ENCODE assay signal across 17 cellular contexts in the genomic region with DNA sequence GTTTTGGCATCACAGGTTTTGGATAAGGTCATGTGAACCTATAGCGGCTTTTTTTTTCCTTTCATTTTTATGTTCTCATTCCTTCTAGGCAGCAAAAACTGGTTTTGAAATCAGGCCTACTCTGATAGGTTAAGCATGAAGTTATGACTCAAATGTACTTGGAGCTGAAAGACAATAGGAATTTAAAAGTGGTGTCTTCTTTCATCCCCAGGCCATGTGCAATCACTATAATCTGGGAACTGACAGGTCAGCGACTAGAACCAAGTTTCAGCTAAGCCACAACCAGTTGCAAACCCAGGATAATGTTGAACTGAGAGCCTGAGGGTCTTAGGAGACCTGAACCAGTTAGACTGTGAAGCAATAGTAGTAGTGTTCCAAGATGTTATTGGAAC.
DNase-seq lines count a peak whose midpoint lies in the region; ATAC-seq and TF ChIP-seq lines count a peak whose summit lies in the region.
"Had no signal": no experiment of that assay in that cellular context is flagged by ENCODE, and none has a peak within 500 bp of the region (broad histone marks: within the 10 kb centered on the region; RNA-seq: fewer than 3 reads in every experiment).

No MANE protein-coding gene starts in this region.

- H3K27me3 Mint-ChIP-seq in effector memory CD8-positive, alpha-beta T cell = no peaks in the 10 kb centered on the region
- no peaks in the 10 kb centered on the region for H3K27me3 Mint-ChIP-seq in stimulated activated memory B cell treated with anti-CD40 and anti-IgM and Interleukin-4, amounts not matched to agents 10 μg/mL and 1 μg/mL and 100 μg/mL, for 72 hours
- H3K27me3 Mint-ChIP-seq: activated naive CD8-positive, alpha-beta T cell treated with anti-CD3 and anti-CD28 coated beads, Interleukin-2, amount 10 ng/mL, durations not matched to agents 7 days and 5 days; stimulated activated naive CD8-positive, alpha-beta T cell treated with anti-CD3 and anti-CD28 coated beads, Interleukin-15, Interleukin-2, amounts not matched to agents 100 ng/mL and 50 ng/mL, for 24 hours had no signal

- no peak for TF ChIP-seq EP300 in sigmoid colon (IDR thresholded peaks at IDR 0.05)

- intact Hi-C loops in PC-3 (cut with micrococcal nuclease) = no loop called here
- intact Hi-C loops in sigmoid colon (cut with DNase I) = loop anchor here (5.0 kb wide), 3 partner anchors 53 to 437 kb away; a partner anchor contains a TSS

- no peaks in the 10 kb centered on the region for H3K9me2 ChIP-seq in PC-3 (replicated peaks; ENCODE audit: low read length)

- H3K27ac ChIP-seq in PC-3 (ENCODE audit: low read length) (no peak overlapping the region), fibroblast of lung (ENCODE audit: insufficient read depth, low read length) (no peak overlapping the region), sigmoid colon (peak overlapping the region; percentile 78 to 87 (median 82))
- H3K27ac ChIP-seq: pancreas, PC-9 had no signal

- BruUV-seq in PC-3 (replicated peaks; lab: Mats Ljungman, UMichigan) = no TSS peak

- CTCF ChIA-PET in PC-3 (lab: Charles Lee) = no interaction called here

- H3F3A ChIP-seq in PC-3 (ENCODE audit: low read length, unreplicated experiment) = no peaks in the 10 kb centered on the region

- H3K27ac Mint-ChIP-seq in effector memory CD8-positive, alpha-beta T cell = no peak overlapping the region
- no peak overlapping the region for H3K27ac Mint-ChIP-seq in stimulated activated memory B cell treated with anti-CD40 and anti-IgM and Interleukin-4, amounts not matched to agents 10 μg/mL and 1 μg/mL and 100 μg/mL, for 72 hours
- H3K27ac Mint-ChIP-seq: activated naive CD8-positive, alpha-beta T cell treated with anti-CD3 and anti-CD28 coated beads, Interleukin-2, amount 10 ng/mL, durations not matched to agents 7 days and 5 days; stimulated activated naive CD8-positive, alpha-beta T cell treated with anti-CD3 and anti-CD28 coated beads, Interleukin-15, Interleukin-2, amounts not matched to agents 100 ng/mL and 50 ng/mL, for 24 hours had no signal

- H2AFZ ChIP-seq in PC-3 (ENCODE audit: low read length) = no peak overlapping the region
- H2AFZ ChIP-seq in fibroblast of lung (ENCODE audit: low read length) = no peak overlapping the region
- H2AFZ ChIP-seq: PC-9 had no signal

- TF ChIP-seq CTCF in PC-3 (conservative IDR thresholded peaks at IDR 0.05; ENCODE audit: low read depth, low read length) = no peak
- TF ChIP-seq CTCF in fibroblast of lung (conservative IDR thresholded peaks at IDR 0.05 in 1 of 2, IDR thresholded peaks at IDR 0.05 in 1 of 2; ENCODE audit: low read depth in 1 of 2, low read length in 2 of 2) = no peak
- no peak for TF ChIP-seq CTCF in sigmoid colon (IDR thresholded peaks at IDR 0.05)

- H3K36me3 Mint-ChIP-seq in effector memory CD8-positive, alpha-beta T cell (ENCODE audit: insufficient read depth) = no peaks in the 10 kb centered on the region
- H3K36me3 Mint-ChIP-seq in stimulated activated memory B cell treated with anti-CD40 and anti-IgM and Interleukin-4, amounts not matched to agents 10 μg/mL and 1 μg/mL and 100 μg/mL, for 72 hours = peaks cover 6% of the 10 kb centered on the region
- H3K36me3 Mint-ChIP-seq: activated naive CD8-positive, alpha-beta T cell treated with anti-CD3 and anti-CD28 coated beads, Interleukin-2, amount 10 ng/mL, durations not matched to agents 7 days and 5 days had no signal

- 0 out of 2 replicates have a peak overlapping the region, but pooled peaks have one; percentile 21 for H3K4me2 ChIP-seq in PC-3 (ENCODE audit: low read length)
- no peak overlapping the region for H3K4me2 ChIP-seq in fibroblast of lung (ENCODE audit: extremely low read depth, insufficient read depth, low read length)
- H3K4me2 ChIP-seq: PC-9 had no signal

- TF ChIP-seq POLR2A in sigmoid colon (IDR thresholded peaks at IDR 0.05) = no peak

- peak; percentile 48 for DNase-seq in GM03348 (ENCODE audit: low spot score)
- peak; percentile 75 for DNase-seq in PC-3
- peak; percentile 80 to 89 for DNase-seq in fibroblast of lung (ENCODE audit: low read depth in 2 of 2)
- no peak for DNase-seq in sigmoid colon
- no peak for DNase-seq in H7
- no peak for DNase-seq in effector memory CD8-positive, alpha-beta T cell
- DNase-seq in OCI-M1 (lab: John Stamatoyannopoulos, UW) = no peak
- DNase-seq: activated naive CD8-positive, alpha-beta T cell treated with anti-CD3 and anti-CD28 coated beads, Interleukin-2, amount 10 ng/mL, durations not matched to agents 7 days and 5 days; dermis blood vessel endothelial cell; hypothalamus; pancreas; stimulated activated CD4-positive, alpha-beta T cell treated with anti-CD3 and anti-CD28 coated beads, Interleukin-4, amount 100 ng/mL, for 24 hours had no signal

- POLR2A ChIA-PET in PC-3 (lab: Charles Lee; ENCODE audit: unreplicated experiment) = no interaction called here

- H3K27me3 ChIP-seq in PC-3 (ENCODE audit: low read length) = no peaks in the 10 kb centered on the region
- H3K27me3 ChIP-seq in fibroblast of lung (ENCODE audit: control insufficient read depth, insufficient read depth, low read length) = no peaks in the 10 kb centered on the region
- no peaks in the 10 kb centered on the region for H3K27me3 ChIP-seq in sigmoid colon
- no peaks in the 10 kb centered on the region for H3K27me3 ChIP-seq in H7 (ENCODE audit: control insufficient read depth, insufficient read depth, low read length)
- H3K27me3 ChIP-seq: pancreas had no signal

- peak; percentile 50; the same call in 1 of the 2 replicates for ATAC-seq in PC-3
- no peak for ATAC-seq in effector memory CD8-positive, alpha-beta T cell (replicated peaks)
- ATAC-seq in stimulated activated memory B cell treated with anti-CD40 and anti-IgM and Interleukin-4, amounts not matched to agents 10 μg/mL and 1 μg/mL and 100 μg/mL, for 72 hours = no peak
- ATAC-seq: pancreas had no signal

- no peak overlapping the region for H3K9ac ChIP-seq in PC-3 (ENCODE audit: low read length)
- H3K9ac ChIP-seq in fibroblast of lung (ENCODE audit: insufficient read depth, low read length) = no peak overlapping the region

- no peak overlapping the region for H3K4me3 Mint-ChIP-seq in effector memory CD8-positive, alpha-beta T cell
- H3K4me3 Mint-ChIP-seq in stimulated activated memory B cell treated with anti-CD40 and anti-IgM and Interleukin-4, amounts not matched to agents 10 μg/mL and 1 μg/mL and 100 μg/mL, for 72 hours = no peak overlapping the region
- H3K4me3 Mint-ChIP-seq: activated naive CD8-positive, alpha-beta T cell treated with anti-CD3 and anti-CD28 coated beads, Interleukin-2, amount 10 ng/mL, durations not matched to agents 7 days and 5 days; stimulated activated naive CD8-positive, alpha-beta T cell treated with anti-CD3 and anti-CD28 coated beads, Interleukin-15, Interleukin-2, amounts not matched to agents 100 ng/mL and 50 ng/mL, for 24 hours had no signal

- 89 to 97% methylated on average over 2 of the region's 2 CpGs for WGBS in sigmoid colon, 2 donors

- H3K4me1 ChIP-seq in PC-3 (ENCODE audit: insufficient read depth, low read length) (peaks cover 14% of the 10 kb centered on the region), fibroblast of lung (ENCODE audit: control insufficient read depth, extremely low read depth, insufficient read depth, low read length) (peaks cover 5% of the 10 kb centered on the region), sigmoid colon (peaks cover 0 to 57% (median 41%) of the 10 kb centered on the region in 4 donors)
- H3K4me1 ChIP-seq: pancreas had no signal

- H3K9me3 ChIP-seq in PC-3 (ENCODE audit: low read length) = no peaks in the 10 kb centered on the region
- H3K9me3 ChIP-seq in fibroblast of lung (ENCODE audit: control insufficient read depth, insufficient read depth, low read depth, low read length) = no peaks in the 10 kb centered on the region
- H3K9me3 ChIP-seq in sigmoid colon = no peaks in the 10 kb centered on the region
- H3K9me3 ChIP-seq: pancreas had no signal

- H4K20me1 ChIP-seq in PC-3 (ENCODE audit: low read length) (no peaks in the 10 kb centered on the region), fibroblast of lung (ENCODE audit: control insufficient read depth, extremely low read depth, insufficient read depth, low read length) (no peaks in the 10 kb centered on the region)

- H3K36me3 ChIP-seq in PC-3 (ENCODE audit: low read depth, low read length) = no peaks in the 10 kb centered on the region
- no peaks in the 10 kb centered on the region for H3K36me3 ChIP-seq in fibroblast of lung (ENCODE audit: control insufficient read depth, insufficient read depth, low read length)
- no peaks in the 10 kb centered on the region for H3K36me3 ChIP-seq in sigmoid colon
- no peaks in the 10 kb centered on the region for H3K36me3 ChIP-seq in H7 (replicated peaks; ENCODE audit: control insufficient read depth, insufficient read depth, low read length)
- H3K36me3 ChIP-seq: pancreas had no signal

- H3K9me3 Mint-ChIP-seq in effector memory CD8-positive, alpha-beta T cell = no peaks in the 10 kb centered on the region
- no peaks in the 10 kb centered on the region for H3K9me3 Mint-ChIP-seq in stimulated activated memory B cell treated with anti-CD40 and anti-IgM and Interleukin-4, amounts not matched to agents 10 μg/mL and 1 μg/mL and 100 μg/mL, for 72 hours
- H3K9me3 Mint-ChIP-seq: activated naive CD8-positive, alpha-beta T cell treated with anti-CD3 and anti-CD28 coated beads, Interleukin-2, amount 10 ng/mL, durations not matched to agents 7 days and 5 days; stimulated activated naive CD8-positive, alpha-beta T cell treated with anti-CD3 and anti-CD28 coated beads, Interleukin-15, Interleukin-2, amounts not matched to agents 100 ng/mL and 50 ng/mL, for 24 hours had no signal

- peaks cover 5 to 21% of the 10 kb centered on the region in 2 donors for H3K4me1 Mint-ChIP-seq in effector memory CD8-positive, alpha-beta T cell (ENCODE audit: low read depth in 2 of 2)
- peaks cover 53% of the 10 kb centered on the region for H3K4me1 Mint-ChIP-seq in stimulated activated memory B cell treated with anti-CD40 and anti-IgM and Interleukin-4, amounts not matched to agents 10 μg/mL and 1 μg/mL and 100 μg/mL, for 72 hours
- H3K4me1 Mint-ChIP-seq: activated naive CD8-positive, alpha-beta T cell treated with anti-CD3 and anti-CD28 coated beads, Interleukin-2, amount 10 ng/mL, durations not matched to agents 7 days and 5 days had no signal

- H3K79me2 ChIP-seq in PC-3 (ENCODE audit: low read length) (no peaks in the 10 kb centered on the region), fibroblast of lung (ENCODE audit: control insufficient read depth, insufficient read depth, low read length) (peaks cover 5% of the 10 kb centered on the region)

- H3K4me3 ChIP-seq in PC-3 (ENCODE audit: low read length) (no peak overlapping the region), fibroblast of lung (replicated peaks in 1 of 4; ENCODE audit: control extremely low read depth in 1 of 4, insufficient read depth in 1 of 4, low read depth in 3 of 4, low read length in 4 of 4) (no peak overlapping the region), sigmoid colon (no peak overlapping the region), H7 (ENCODE audit: insufficient read depth, low read depth, low read length) (no peak overlapping the region)
- H3K4me3 ChIP-seq: GM12878, lung, pancreas, PC-9 had no signal

Comparison
In these comparisons a context has a peak if more than half of its experiments do, and no peak if none do; other contexts are left out.
1. DNase-seq: peak in GM03348 (single experiment), PC-3 (single experiment) and fibroblast of lung (2 of 2); none in sigmoid colon (single experiment), H7 (single experiment), effector memory CD8-positive, alpha-beta T cell (0 of 3) and OCI-M1 (single experiment).
2. H3K27ac ChIP-seq: peak in sigmoid colon (4 of 4); none in PC-3 (single experiment) and fibroblast of lung (single experiment).